Comparison of ENCODE assay signal across 1 cellular context in genomic region chr2:229712125-229712524, GRCh38.
TF ChIP-seq lines count a peak whose summit lies in the region.

No MANE protein-coding gene starts in this region.

TF ChIP-seq in HepG2, 621 proteins besides CTCF, POLR2A, EP300 and RAD21 (continued from another document):
- TF ChIP-seq SRSF1 (optimal IDR thresholded peaks at IDR 0.05; ENCODE audit: low read depth, low read length) (no peak), SMAD9 (CRISPR knock-in tag; IDR thresholded peaks at IDR 0.05) (no peak), NBN (conservative IDR thresholded peaks at IDR 0.05) (no peak), MXD1 (CRISPR knock-in tag; IDR thresholded peaks at IDR 0.05) (no peak), HNRNPUL1 (IDR thresholded peaks at IDR 0.05; ENCODE audit: low read depth, low read length) (no peak), ZSCAN22 (CRISPR knock-in tag; IDR thresholded peaks at IDR 0.05) (no peak), ZNF724P (CRISPR knock-in tag; IDR thresholded peaks at IDR 0.05; ENCODE audit: borderline replicate concordance) (no peak), SIN3B (IDR thresholded peaks at IDR 0.05; ENCODE audit: low read length) (no peak), ZBTB44 (CRISPR knock-in tag; IDR thresholded peaks at IDR 0.05) (no peak), NFIC (IDR thresholded peaks at IDR 0.05; ENCODE audit: low read length) (no peak)
